In the genomic region with DNA sequence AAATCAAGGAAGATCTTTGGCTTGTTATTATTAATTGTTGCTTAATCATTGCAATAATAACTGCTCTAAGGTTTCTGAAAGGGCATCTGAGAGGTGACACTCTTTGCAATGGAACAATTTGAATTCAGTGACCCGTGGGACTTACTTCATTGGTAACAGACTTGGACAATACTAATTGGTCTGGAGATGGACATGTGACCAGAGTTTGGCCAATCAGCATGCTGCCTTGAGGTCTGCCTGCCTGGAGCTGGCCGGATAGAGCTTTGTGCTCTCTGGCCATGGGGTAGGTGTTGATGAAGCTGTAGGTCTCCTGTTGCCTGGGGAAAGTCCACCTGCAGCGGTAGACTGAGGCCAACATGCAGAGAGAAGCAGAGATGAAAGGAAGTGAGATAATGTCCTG, we compare ENCODE assay signal across 2 cellular contexts.
TF ChIP-seq lines count a peak whose summit lies in the region.

No MANE protein-coding gene starts in this region.

TF ChIP-seq in IMR-90, 13 proteins besides CTCF, POLR2A, EP300 and RAD21:
- TF ChIP-seq SMC3 (IDR thresholded peaks at IDR 0.05; ENCODE audit: low read depth, low read length): no peak
- peak; percentile 35; the same call in 1 of the 2 replicates for TF ChIP-seq USF2 (IDR thresholded peaks at IDR 0.05; ENCODE audit: low read depth, low read length)

TF ChIP-seq in GM12878, 131 proteins besides CTCF, POLR2A, EP300 and RAD21:
- TF ChIP-seq HCFC1 (IDR thresholded peaks at IDR 0.05; ENCODE audit: low read length) (no peak), USF1 (IDR thresholded peaks at IDR 0.05; ENCODE audit: borderline replicate concordance, extremely low read length, insufficient read depth, low read depth, low read length) (peak; percentile 39)
TF ChIP-seq in GM12878: peak in this region for 1.
